8 cellular contexts compared by ENCODE assay signal in the genomic region with DNA sequence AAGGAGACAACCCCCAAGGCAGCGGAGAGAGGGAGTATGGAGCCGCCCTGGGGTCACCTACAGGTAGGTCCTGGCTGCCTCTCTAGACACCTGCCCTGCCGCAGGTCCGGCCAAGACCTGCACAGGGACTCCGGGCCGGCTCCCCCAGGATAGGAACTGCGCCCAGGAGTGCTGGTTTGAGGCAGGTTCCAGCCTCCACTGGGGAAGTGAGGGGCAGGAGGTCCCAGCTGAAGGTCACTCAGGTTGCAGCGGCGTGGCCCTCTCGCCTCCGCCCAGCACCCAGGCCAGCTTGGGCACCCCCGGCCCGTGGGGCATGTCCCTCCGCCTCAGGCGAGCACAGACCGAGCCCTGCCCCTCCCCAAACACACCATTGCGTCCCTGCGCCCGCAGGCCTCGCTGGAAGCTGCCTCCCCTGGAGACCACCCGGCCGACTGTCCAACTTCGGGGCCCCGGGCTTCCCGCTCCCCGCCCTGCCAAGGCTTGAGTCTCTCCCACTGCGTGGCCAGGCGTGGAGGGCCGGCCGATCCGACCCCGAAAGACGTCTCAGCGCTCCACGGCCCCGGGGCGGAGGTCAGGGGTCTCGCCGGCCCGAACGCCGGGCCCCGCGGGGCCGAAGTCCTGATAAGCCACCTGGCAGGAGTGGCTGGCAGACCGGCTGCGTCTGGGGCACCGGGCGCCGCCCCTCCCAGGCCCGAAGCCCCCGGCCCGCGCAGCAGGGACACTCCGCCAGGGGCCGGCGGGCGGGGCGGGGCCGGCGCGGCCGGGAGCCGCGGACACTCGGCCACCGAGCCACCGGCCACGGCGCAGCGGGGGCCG. TPM values are rescaled to one million over a fixed set of nuclear protein-coding genes. Genes with fewer than 3 reads are reported as not detected.
DNase-seq lines count a peak whose midpoint lies in the region; ATAC-seq and TF ChIP-seq lines count a peak whose summit lies in the region.

No MANE protein-coding gene starts in this region.

- peak overlapping the region; percentile 75; the same call in 1 of the 2 replicates for H3K9ac ChIP-seq in iPS-20b (ENCODE audit: low read depth, low read length)

- H3K27ac ChIP-seq in HEK293 (ENCODE audit: extremely low read depth, low read depth, low read length): peak overlapping the region; percentile 94; the same call in 1 of the 2 replicates
- H3K27ac ChIP-seq in adipose tissue (ENCODE audit: low read depth, low read length): peak overlapping the region; percentile 83
- H3K27ac ChIP-seq in iPS-20b (ENCODE audit: low read length): no peak overlapping the region
- H3K27ac ChIP-seq in stomach: peak overlapping the region; percentile 97 to 100 (median 99)

- ATAC-seq in GM18861 (IDR thresholded peaks at IDR 0.05; ENCODE audit: unreplicated experiment): no peak
- no peak for ATAC-seq in HG03342 (IDR thresholded peaks at IDR 0.05; ENCODE audit: unreplicated experiment)

- TF ChIP-seq POLR2A in stomach (IDR thresholded peaks at IDR 0.05): no peak

- CTCF ChIA-PET in HEK293 (lab: Yijun Ruan, JAX): interaction anchor here (1.3 to 2.0 kb wide), 2 partner anchors 32 to 155 kb away, joined by 6 to 8 read pairs; a partner anchor contains a TSS

- H3K9me3 ChIP-seq in HEK293 (ENCODE audit: control insufficient read depth, insufficient read depth, low read depth, low read length): no peaks in the 10 kb centered on the region
- no peaks in the 10 kb centered on the region for H3K9me3 ChIP-seq in iPS-20b (ENCODE audit: insufficient read depth, low read depth, low read length)
- no peaks in the 10 kb centered on the region for H3K9me3 ChIP-seq in stomach

- 20 to 24% (median 20%) methylated on average over 53 to 72 of the region's 72 CpGs for WGBS in adipose tissue, 3 donors
- WGBS in stomach, 5 donors: 16 to 64% (median 20%) methylated on average over 14 to 72 of the region's 72 CpGs

- DNase-seq in AG09309 (ENCODE audit: low read depth): no peak
- no peak for DNase-seq in stomach
- no peak for DNase-seq in SHP77 (lab: John Stamatoyannopoulos, UW)

- peaks cover 8% of the 10 kb centered on the region; the same call in 1 of the 2 replicates for H3K27me3 ChIP-seq in iPS-20b (ENCODE audit: insufficient read depth, low read length)
- peaks cover 0 to 4% (median 0%) of the 10 kb centered on the region in 3 donors for H3K27me3 ChIP-seq in stomach

- H3K4me1 ChIP-seq in HEK293 (ENCODE audit: control insufficient read depth, insufficient read depth, low read length) (no peaks in the 10 kb centered on the region), iPS-20b (ENCODE audit: insufficient read depth, low read length) (peaks cover 3% of the 10 kb centered on the region; the same call in 1 of the 2 replicates), stomach (peaks cover 30 to 38% (median 34%) of the 10 kb centered on the region in 4 donors)

- POLR2A ChIA-PET in HEK293 (lab: Yijun Ruan, JAX): interaction anchor here (1.0 to 1.6 kb wide), 6 partner anchors 9 to 152 kb away, joined by 3 to 21 read pairs (median 5); no protein-coding TSS in a partner anchor

- H3K36me3 ChIP-seq in HEK293 (ENCODE audit: control insufficient read depth in 2 of 2, insufficient read depth in 1 of 2, low read length in 2 of 2) (peaks cover 0 to 23% of the 10 kb centered on the region in 2 experiments; a peak in 1 of 3 replicates), iPS-20b (ENCODE audit: insufficient read depth, low read depth, low read length) (no peaks in the 10 kb centered on the region), stomach (no peaks in the 10 kb centered on the region)

- TF ChIP-seq EP300 in stomach (IDR thresholded peaks at IDR 0.05): no peak

- TF ChIP-seq CTCF in AG09309 (IDR thresholded peaks at IDR 0.05; ENCODE audit: control insufficient read depth, insufficient read depth, low read depth, low read length, missing control alignments) (no peak), HEK293 (tag by site-specific recombination; IDR thresholded peaks at IDR 0.05) (no peak), stomach (IDR thresholded peaks at IDR 0.05) (no peak)

- peak overlapping the region; percentile 68 for H3K4me3 ChIP-seq in AG09309 (ENCODE audit: control insufficient read depth, low read depth, low read length)
- peak overlapping the region; percentile 78 for H3K4me3 ChIP-seq in HEK293 (ENCODE audit: low read depth, low read length)
- peak overlapping the region; percentile 66; the same call in 1 of the 2 replicates for H3K4me3 ChIP-seq in iPS-20b (ENCODE audit: low read length)
- H3K4me3 ChIP-seq in stomach: peak overlapping the region; percentile 55 to 81 (median 65)

- intact Hi-C loops in stomach (cut with DNase I; ENCODE audit: low total_unique reads): no loop called here

TF ChIP-seq in HEK293, 187 proteins besides CTCF, POLR2A, EP300 and RAD21:
- TF ChIP-seq, protein P1, sequence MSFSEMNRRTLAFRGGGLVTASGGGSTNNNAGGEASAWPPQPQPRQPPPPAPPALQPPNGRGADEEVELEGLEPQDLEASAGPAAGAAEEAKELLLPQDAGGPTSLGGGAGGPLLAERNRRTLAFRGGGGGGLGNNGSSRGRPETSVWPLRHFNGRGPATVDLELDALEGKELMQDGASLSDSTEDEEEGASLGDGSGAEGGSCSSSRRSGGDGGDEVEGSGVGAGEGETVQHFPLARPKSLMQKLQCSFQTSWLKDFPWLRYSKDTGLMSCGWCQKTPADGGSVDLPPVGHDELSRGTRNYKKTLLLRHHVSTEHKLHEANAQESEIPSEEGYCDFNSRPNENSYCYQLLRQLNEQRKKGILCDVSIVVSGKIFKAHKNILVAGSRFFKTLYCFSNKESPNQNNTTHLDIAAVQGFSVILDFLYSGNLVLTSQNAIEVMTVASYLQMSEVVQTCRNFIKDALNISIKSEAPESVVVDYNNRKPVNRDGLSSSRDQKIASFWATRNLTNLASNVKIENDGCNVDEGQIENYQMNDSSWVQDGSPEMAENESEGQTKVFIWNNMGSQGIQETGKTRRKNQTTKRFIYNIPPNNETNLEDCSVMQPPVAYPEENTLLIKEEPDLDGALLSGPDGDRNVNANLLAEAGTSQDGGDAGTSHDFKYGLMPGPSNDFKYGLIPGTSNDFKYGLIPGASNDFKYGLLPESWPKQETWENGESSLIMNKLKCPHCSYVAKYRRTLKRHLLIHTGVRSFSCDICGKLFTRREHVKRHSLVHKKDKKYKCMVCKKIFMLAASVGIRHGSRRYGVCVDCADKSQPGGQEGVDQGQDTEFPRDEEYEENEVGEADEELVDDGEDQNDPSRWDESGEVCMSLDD (tag by site-specific recombination; IDR thresholded peaks at IDR 0.05): 0 out of 2 replicates have a peak, but pooled peaks have one; percentile 33
- 0 out of 2 replicates have a peak, but pooled peaks have one; percentile 20 for TF ChIP-seq GLIS2 (tag by site-specific recombination; IDR thresholded peaks at IDR 0.05)
- no peak for TF ChIP-seq ZNF169 (tag by site-specific recombination; IDR thresholded peaks at IDR 0.05)
- no peak for TF ChIP-seq ZNF530 (tag by site-specific recombination; IDR thresholded peaks at IDR 0.05; ENCODE audit: low read depth)
- no peak for TF ChIP-seq ZNF558 (tag by site-specific recombination; IDR thresholded peaks at IDR 0.05)
- TF ChIP-seq, protein P2, sequence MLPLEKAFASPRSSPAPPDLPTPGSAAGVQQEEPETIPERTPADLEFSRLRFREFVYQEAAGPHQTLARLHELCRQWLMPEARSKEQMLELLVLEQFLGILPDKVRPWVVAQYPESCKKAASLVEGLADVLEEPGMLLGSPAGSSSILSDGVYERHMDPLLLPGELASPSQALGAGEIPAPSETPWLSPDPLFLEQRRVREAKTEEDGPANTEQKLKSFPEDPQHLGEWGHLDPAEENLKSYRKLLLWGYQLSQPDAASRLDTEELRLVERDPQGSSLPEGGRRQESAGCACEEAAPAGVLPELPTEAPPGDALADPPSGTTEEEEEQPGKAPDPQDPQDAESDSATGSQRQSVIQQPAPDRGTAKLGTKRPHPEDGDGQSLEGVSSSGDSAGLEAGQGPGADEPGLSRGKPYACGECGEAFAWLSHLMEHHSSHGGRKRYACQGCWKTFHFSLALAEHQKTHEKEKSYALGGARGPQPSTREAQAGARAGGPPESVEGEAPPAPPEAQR (tag by site-specific recombination; IDR thresholded peaks at IDR 0.05): no peak

RNA-seq across cellular contexts. Expression of a gene that starts 1.4 kb away (rescaled TPM):
- 10 to 100 TPM in 2 of 3 donors, 1 to 10 TPM in 1; 9.5 to 69.2 (median 36.3) TPM for polyA plus RNA-seq in adipose tissue
- total RNA-seq in stomach: 10 to 100 TPM; 18.7 to 84.0 (median 32.7) TPM
- polyA plus RNA-seq in stomach: 10 to 100 TPM in 2 of 3 donors, 1 to 10 TPM in 1; 7.4 to 14.8 (median 13.9) TPM

RNA-seq across cellular contexts. Expression of a gene that starts 32.2 kb away (rescaled TPM):
- polyA plus RNA-seq in adipose tissue: 10 to 100 TPM; 30.4 to 69.3 (median 62.6) TPM
- total RNA-seq in stomach: 100 to 1,000 TPM in 1 of 5 donors, 10 to 100 TPM in 3, 1 to 10 TPM in 1; 8.2 to 170 (median 25.8) TPM
- 100 to 1,000 TPM in 2 of 3 donors, 10 to 100 TPM in 1; 91.3 to 120 (median 101) TPM for polyA plus RNA-seq in stomach
